ENCODE assay signal across 13 cellular contexts in genomic region chr16:67862623-67863583, GRCh38. TPM values are rescaled to one million over a fixed set of nuclear protein-coding genes. Genes with fewer than 3 reads are reported as not detected.
DNase-seq lines count a peak whose midpoint lies in the region; ATAC-seq, FAIRE-seq and TF ChIP-seq lines count a peak whose summit lies in the region.
"Had no signal": no experiment of that assay in that cellular context is flagged by ENCODE, and none has a peak within 500 bp of the region (broad histone marks: within the 10 kb centered on the region; RNA-seq: fewer than 3 reads in every experiment).

No MANE protein-coding gene starts in this region.

- H3K4me3 ChIP-seq in A549 (no peak overlapping the region), adrenal gland (no peak overlapping the region)
- H3K4me3 ChIP-seq: BLaER1 treated with 17β-estradiol and CSF1 and Interleukin-3, amounts not matched to agents 10 nM and 100 nM had no signal

- H3K9me3 ChIP-seq in A549, result no peaks in the 10 kb centered on the region
- H3K9me3 ChIP-seq in adrenal gland (replicated peaks in 1 of 3), result no peaks in the 10 kb centered on the region
- H3K9me3 ChIP-seq: BLaER1 treated with 17β-estradiol and CSF1 and Interleukin-3, amounts not matched to agents 10 nM and 100 nM had no signal

- H3K27ac Mint-ChIP-seq in glutamatergic neuron (ENCODE audit: unreplicated experiment) (peak overlapping the region; percentile 62), osteocyte (ENCODE audit: unreplicated experiment) (peak overlapping the region; percentile 68)

- in situ Hi-C loops in GM13977 (cut with MboI; ENCODE audit: low pct_unique_long_range_greater_than_20kb, low sequenced_read_pairs, unreplicated experiment), result no loop called here

- peak overlapping the region in 1 of 2 experiments; percentile 20; a peak in 1 of 6 replicates for H3K27ac ChIP-seq in A549
- H3K27ac ChIP-seq in adrenal gland, result peak overlapping the region; percentile 39 to 88 (median 75)
- H3K27ac ChIP-seq: KMS-11 had no signal

- H3K4me1 Mint-ChIP-seq in glutamatergic neuron (ENCODE audit: low read depth, unreplicated experiment) (peaks cover 24% of the 10 kb centered on the region), osteocyte (ENCODE audit: unreplicated experiment) (peaks cover 28% of the 10 kb centered on the region)

- DNase-seq in A549 (ENCODE audit: low read depth in 1 of 2, low spot score in 1 of 2) (no peak), adrenal gland (peak; percentile 80 to 93 (median 92)), glutamatergic neuron (peak; percentile 32), osteocyte (ENCODE audit: extremely low spot score, unreplicated experiment) (no peak), GM13977 (ENCODE audit: low spot score) (no peak), NCI-H1092 treated with DMSO at 0.1 percent for 48 hours (lab: John Stamatoyannopoulos, UW) (no peak), HuH-7 (ENCODE audit: low spot score) (no peak)
- DNase-seq: activated CD4-positive, alpha-beta T cell treated with anti-CD3 and anti-CD28 coated beads for 48 hours had no signal

- H3K4me1 ChIP-seq in A549 (peaks cover 42% of the 10 kb centered on the region), adrenal gland (replicated peaks in 1 of 2) (peaks cover 22 to 28% of the 10 kb centered on the region in 2 donors)

- WGBS in A549 (ENCODE audit: missing lambda C conversion rate), result 90% methylated on average over 11 of the region's 11 CpGs
- 41 to 60% (median 50%) methylated on average over 11 of the region's 11 CpGs for WGBS in adrenal gland, 4 donors

- TF ChIP-seq POLR2A in A549 (IDR thresholded peaks at IDR 0.05; ENCODE audit: low read length), result no peak
- peak in 1 of 2 donors; percentile 64 for TF ChIP-seq POLR2A in adrenal gland (IDR thresholded peaks at IDR 0.05)

- no peaks in the 10 kb centered on the region for H3K27me3 ChIP-seq in adrenal gland
- H3K27me3 ChIP-seq: BLaER1 treated with 17β-estradiol and CSF1 and Interleukin-3, amounts not matched to agents 10 nM and 100 nM had no signal

- POLR2A ChIA-PET in A549 (lab: Yijun Ruan, JAX), result interaction anchor here (2.0 kb wide), 1 partner anchor 10 kb away, joined by 5 read pairs; the partner anchor contains the start of gene EDC4

- CTCF ChIA-PET in A549 (lab: Yijun Ruan, JAX), result interaction anchor here (0.8 to 9.3 kb wide), 12 partner anchors 10 to 382 kb away, joined by 3 to 86 read pairs (median 4); partner anchors contain the start of genes ATP6V0D1 and NRN1L

- H3K27me3 Mint-ChIP-seq in glutamatergic neuron (ENCODE audit: unreplicated experiment) (peaks cover 4% of the 10 kb centered on the region), osteocyte (ENCODE audit: unreplicated experiment) (no peaks in the 10 kb centered on the region)
- H3K27me3 Mint-ChIP-seq: central memory CD8-positive, alpha-beta T cell had no signal

- H3K4me3 Mint-ChIP-seq in glutamatergic neuron (ENCODE audit: unreplicated experiment), result peak overlapping the region; percentile 68
- peak overlapping the region; percentile 9 for H3K4me3 Mint-ChIP-seq in osteocyte (ENCODE audit: unreplicated experiment)
- H3K4me3 Mint-ChIP-seq: central memory CD8-positive, alpha-beta T cell had no signal

- ATAC-seq in A549 (peak; percentile 6 to 7; a peak in 2 of 6 replicates), HG03039 (IDR thresholded peaks at IDR 0.05; ENCODE audit: unreplicated experiment) (no peak)
- ATAC-seq: left lobe of liver had no signal

- H3K36me3 ChIP-seq in adrenal gland (replicated peaks in 1 of 2), result peaks cover 0 to 33% of the 10 kb centered on the region in 2 donors

- TF ChIP-seq EP300 in A549 (IDR thresholded peaks at IDR 0.05), result no peak

- H3K9me3 Mint-ChIP-seq in glutamatergic neuron (ENCODE audit: unreplicated experiment) (peaks cover 3% of the 10 kb centered on the region), osteocyte (ENCODE audit: unreplicated experiment) (no peaks in the 10 kb centered on the region)
- H3K9me3 Mint-ChIP-seq: central memory CD8-positive, alpha-beta T cell had no signal

- FAIRE-seq in A549 (lab: Jason Lieb, UNC), result no peak

- H3K36me3 Mint-ChIP-seq in glutamatergic neuron (ENCODE audit: unreplicated experiment) (no peaks in the 10 kb centered on the region), osteocyte (ENCODE audit: unreplicated experiment) (peaks cover 12% of the 10 kb centered on the region)

- TF ChIP-seq RAD21 in A549 (conservative IDR thresholded peaks at IDR 0.05 in 1 of 2, IDR thresholded peaks at IDR 0.05 in 1 of 2), result no peak

- TF ChIP-seq CTCF in A549 (IDR thresholded peaks at IDR 0.05) (no peak), adrenal gland (IDR thresholded peaks at IDR 0.05) (no peak), glutamatergic neuron (IDR thresholded peaks at IDR 0.05; ENCODE audit: partially characterized antibody, unreplicated experiment) (no peak), osteocyte (IDR thresholded peaks at IDR 0.05) (no peak), GM13977 (IDR thresholded peaks at IDR 0.05; ENCODE audit: extremely low read depth, insufficient read depth, missing control alignments) (no peak)

- H3K4me2 ChIP-seq in A549, result peak overlapping the region; percentile 33; the same call in 2 of the 3 replicates
- H3K4me2 ChIP-seq: KMS-11 had no signal

- intact Hi-C loops in adrenal gland (cut with DNase I), result loop anchor here in 1 of 2 donors (10.0 kb wide), 1 partner anchor 48 kb away; no protein-coding TSS in a partner anchor

TF ChIP-seq in A549, 52 proteins besides CTCF, POLR2A, EP300 and RAD21 (continues in another document):
- TF ChIP-seq CEBPB (IDR thresholded peaks at IDR 0.05), result no peak
- TF ChIP-seq ATOH8 (CRISPR knock-in tag; IDR thresholded peaks at IDR 0.05; ENCODE audit: low read depth), result no peak
- TF ChIP-seq CHD4 (IDR thresholded peaks at IDR 0.05; ENCODE audit: borderline replicate concordance), result no peak
- TF ChIP-seq HES2 (IDR thresholded peaks at IDR 0.05), result no peak
- no peak for TF ChIP-seq FOSB (CRISPR knock-in tag; IDR thresholded peaks at IDR 0.05)

RNA-seq across cellular contexts. Expression of gene EDC4, which starts 9.9 kb away (rescaled TPM):
- 21.0 and 35.3 TPM in 2 replicates for polyA plus RNA-seq in A549 (2011; rRNA removed)
- 59.8 and 74.8 TPM in 2 replicates for polyA plus RNA-seq in A549 (2012; cell fraction: cytosol; rRNA removed)
- polyA plus RNA-seq in A549 (2012; cell fraction: nucleus; rRNA removed), result 294 and 395 TPM in 2 replicates
- polyA plus RNA-seq in A549 (2017; fragmentation: RNase III; extraction: RNeasy Plus Mini Kit Qiagen cat#74134 plus additional on column Dnase treatment), result 54.9 to 60.4 TPM (median 58.1 TPM) in 3 replicates
- 75.8 and 94.7 TPM in 2 replicates for polyA minus RNA-seq in A549 (2011; rRNA and poly(A)+ RNA removed)
- 10 to 100 TPM; 34.0 to 70.8 (median 54.1) TPM for total RNA-seq in adrenal gland
- polyA plus RNA-seq in adrenal gland, result 100 to 1,000 TPM in 1 of 3 donors, 10 to 100 TPM in 2; 57.8 to 115 (median 73.3) TPM
- 142 TPM for total RNA-seq in glutamatergic neuron (ENCODE audit: unreplicated experiment)
- 68.2 and 75.4 TPM in 2 replicates for total RNA-seq in osteocyte

RNA-seq across cellular contexts. Expression of gene CENPT, which starts 15.4 kb away (rescaled TPM):
- polyA plus RNA-seq in A549 (2011; rRNA removed) (18.2 and 19.1 TPM in 2 replicates), A549 (2017; fragmentation: RNase III; extraction: RNeasy Plus Mini Kit Qiagen cat#74134 plus additional on column Dnase treatment) (35.9 to 40.3 TPM (median 36.9 TPM) in 3 replicates), adrenal gland (100 to 1,000 TPM in 2 of 3 donors, 10 to 100 TPM in 1; 15.8 to 250 (median 126) TPM)
- polyA plus RNA-seq in A549 (2012; cell fraction: cytosol; rRNA removed), result 40.2 and 42.7 TPM in 2 replicates
- polyA plus RNA-seq in A549 (2012; cell fraction: nucleus; rRNA removed), result 322 and 345 TPM in 2 replicates
- 23.4 and 24.1 TPM in 2 replicates for polyA minus RNA-seq in A549 (2011; rRNA and poly(A)+ RNA removed)
- total RNA-seq in adrenal gland (10 to 100 TPM; 18.1 to 58.6 (median 38.7) TPM), glutamatergic neuron (ENCODE audit: unreplicated experiment) (153 TPM), osteocyte (46.3 and 51.2 TPM in 2 replicates)

RNA-seq across cellular contexts. Expression of gene NUTF2, which starts 16.2 kb away (rescaled TPM):
- polyA plus RNA-seq in A549 (2011; rRNA removed), result 168 and 209 TPM in 2 replicates
- 585 and 606 TPM in 2 replicates for polyA plus RNA-seq in A549 (2012; cell fraction: cytosol; rRNA removed)
- polyA plus RNA-seq in A549 (2012; cell fraction: nucleus; rRNA removed), result 173 and 271 TPM in 2 replicates
- polyA plus RNA-seq in A549 (2017; fragmentation: RNase III; extraction: RNeasy Plus Mini Kit Qiagen cat#74134 plus additional on column Dnase treatment), result 270 to 301 TPM (median 287 TPM) in 3 replicates
- 446 and 461 TPM in 2 replicates for polyA minus RNA-seq in A549 (2011; rRNA and poly(A)+ RNA removed)
- total RNA-seq in adrenal gland, result 100 to 1,000 TPM in 2 of 8 donors, 10 to 100 TPM in 6; 30.0 to 201 (median 80.7) TPM
- 100 to 1,000 TPM; 131 to 170 (median 134) TPM for polyA plus RNA-seq in adrenal gland
- total RNA-seq in glutamatergic neuron (ENCODE audit: unreplicated experiment), result 196 TPM
- 121 and 125 TPM in 2 replicates for total RNA-seq in osteocyte

RNA-seq across cellular contexts. Expression of gene THAP11, which starts 20.8 kb away (rescaled TPM):
- 33.2 and 44.0 TPM in 2 replicates for polyA plus RNA-seq in A549 (2011; rRNA removed)
- polyA plus RNA-seq in A549 (2012; cell fraction: cytosol; rRNA removed), result 56.9 and 68.8 TPM in 2 replicates
- 32.7 and 40.9 TPM in 2 replicates for polyA plus RNA-seq in A549 (2012; cell fraction: nucleus; rRNA removed)
- polyA plus RNA-seq in A549 (2017; fragmentation: RNase III; extraction: RNeasy Plus Mini Kit Qiagen cat#74134 plus additional on column Dnase treatment), result 27.2 to 30.9 TPM (median 30.0 TPM) in 3 replicates
- polyA minus RNA-seq in A549 (2011; rRNA and poly(A)+ RNA removed), result 22.3 and 22.6 TPM in 2 replicates
- total RNA-seq in adrenal gland, result 10 to 100 TPM; 19.9 to 85.6 (median 44.7) TPM
- polyA plus RNA-seq in adrenal gland, result 1 to 10 TPM; 8.4 to 8.6 (median 8.5) TPM
- 23.1 TPM for total RNA-seq in glutamatergic neuron (ENCODE audit: unreplicated experiment)
- total RNA-seq in osteocyte, result 29.5 and 30.0 TPM in 2 replicates

RNA-seq across cellular contexts. Expression of gene NRN1L, which starts 21.8 kb away (rescaled TPM):
- polyA plus RNA-seq in A549 (2011; rRNA removed) (0.22 and 0.34 TPM in 2 replicates), A549 (2017; fragmentation: RNase III; extraction: RNeasy Plus Mini Kit Qiagen cat#74134 plus additional on column Dnase treatment) (not detected in 3 replicates), adrenal gland (1 to 10 TPM in 2 of 3 donors, under 1 TPM in 1; 0.99 to 6.8 (median 2.5) TPM)
- polyA plus RNA-seq in A549 (2012; cell fraction: cytosol; rRNA removed), result 0.24 and 0.34 TPM in 2 replicates
- polyA plus RNA-seq in A549 (2012; cell fraction: nucleus; rRNA removed), result 4.4 and 4.6 TPM in 2 replicates
- 0.33 TPM in 1 of 2 replicates, not detected in the other for polyA minus RNA-seq in A549 (2011; rRNA and poly(A)+ RNA removed)
- total RNA-seq in adrenal gland (1 to 10 TPM in 2 of 8 donors, under 1 TPM in 4, not detected in 2; 0.72 to 2.1 (median 0.90) TPM), glutamatergic neuron (ENCODE audit: unreplicated experiment) (1.0 TPM), osteocyte (1.4 and 1.5 TPM in 2 replicates)

Comparison
In these comparisons a context has a peak if more than half of its experiments do, and no peak if none do; other contexts are left out.
1. DNase-seq: peak in adrenal gland (7 of 7) and glutamatergic neuron (single experiment); none in A549 (0 of 2), osteocyte (single experiment), GM13977 (single experiment), NCI-H1092 treated with DMSO at 0.1 percent for 48 hours (single experiment) and HuH-7 (single experiment).